8 cellular contexts compared by ENCODE assay signal in the genomic region with DNA sequence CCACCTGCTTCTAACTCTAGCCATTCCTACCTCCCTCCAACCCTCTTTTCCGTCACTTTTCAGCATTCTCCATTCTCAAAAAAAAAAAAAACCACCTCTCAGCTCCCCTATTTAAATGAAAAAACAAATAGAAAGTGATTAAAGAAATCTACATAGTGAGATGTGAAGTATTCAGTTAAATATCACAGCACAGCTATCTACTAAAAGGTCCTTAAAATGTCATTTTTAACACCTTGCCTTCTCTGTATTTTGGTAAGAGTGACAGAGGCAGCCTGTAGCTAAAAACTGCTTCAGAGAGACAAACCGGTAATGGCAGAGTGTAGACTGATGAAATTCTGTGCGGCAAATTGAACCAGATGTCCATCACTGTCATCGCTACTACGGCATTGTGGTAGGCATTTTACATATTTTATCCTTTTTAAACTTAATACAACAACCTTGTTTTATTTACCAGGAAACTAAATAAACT. TPM values are rescaled to one million over a fixed set of nuclear protein-coding genes. Genes with fewer than 3 reads are reported as not detected.
DNase-seq lines count a peak whose midpoint lies in the region; ATAC-seq and TF ChIP-seq lines count a peak whose summit lies in the region.

No MANE protein-coding gene starts in this region.

- H3K4me1 Mint-ChIP-seq in Caco-2 (ENCODE audit: low read depth, unreplicated experiment) = peaks cover 16% of the 10 kb centered on the region
- peaks cover 26% of the 10 kb centered on the region for H3K4me1 Mint-ChIP-seq in central memory CD8-positive, alpha-beta T cell

- CTCF ChIA-PET in Caco-2 (lab: Charles Lee) = interaction anchor here (0.6 to 2.6 kb wide), 12 partner anchors 8 to 145 kb away, joined by 4 to 31 read pairs (median 5); partner anchors contain the start of genes C11orf52 and PPP2R1B

- peak overlapping the region; percentile 53 for H3K27ac Mint-ChIP-seq in Caco-2 (ENCODE audit: unreplicated experiment)
- H3K27ac Mint-ChIP-seq in central memory CD8-positive, alpha-beta T cell (ENCODE audit: low read depth) = peak overlapping the region; percentile 96

- peak overlapping the region; percentile 94 for H3K4me3 ChIP-seq in Caco-2 (ENCODE audit: low read depth, low read length)
- H3K4me3 ChIP-seq in MG63 = peak overlapping the region; percentile 97
- peak overlapping the region; percentile 75 for H3K4me3 ChIP-seq in mononuclear cell (ENCODE audit: low read length)

- BruUV-seq in Caco-2 (replicated peaks; lab: Mats Ljungman, UMichigan) = TSS peak; percentile 49

- TF ChIP-seq POLR2A in GM18505 (IDR thresholded peaks at IDR 0.05; ENCODE audit: borderline replicate concordance, extremely low read depth, insufficient read depth, insufficient read length) = no peak

- no peak for ATAC-seq in central memory CD8-positive, alpha-beta T cell (replicated peaks; ENCODE audit: extremely low read depth, poor library complexity, severe bottlenecking)
- no peak for ATAC-seq in GM18505 (IDR thresholded peaks at IDR 0.05; ENCODE audit: unreplicated experiment)
- ATAC-seq in GM19397 (IDR thresholded peaks at IDR 0.05; ENCODE audit: unreplicated experiment) = no peak

- peaks cover 32% of the 10 kb centered on the region for H3K36me3 Mint-ChIP-seq in Caco-2 (ENCODE audit: insufficient read depth, unreplicated experiment)
- peaks cover 26% of the 10 kb centered on the region for H3K36me3 Mint-ChIP-seq in central memory CD8-positive, alpha-beta T cell (ENCODE audit: insufficient read depth)

- H3K4me1 ChIP-seq in Caco-2 (0 out of 2 replicates have a peak, but pooled peaks cover 3% of the 10 kb centered on the region), mononuclear cell (ENCODE audit: insufficient read depth, low read length) (peaks cover 19% of the 10 kb centered on the region)

- H3K9me3 ChIP-seq in Caco-2 (no peaks in the 10 kb centered on the region), MG63 (no peaks in the 10 kb centered on the region), mononuclear cell (ENCODE audit: low read depth, low read length) (no peaks in the 10 kb centered on the region)

- H3K4me3 Mint-ChIP-seq in Caco-2 (ENCODE audit: unreplicated experiment) = peak overlapping the region; percentile 91
- H3K4me3 Mint-ChIP-seq in central memory CD8-positive, alpha-beta T cell = peak overlapping the region; percentile 82

- no peaks in the 10 kb centered on the region for H3K36me3 ChIP-seq in Caco-2 (ENCODE audit: control insufficient read depth, insufficient read depth, low read length)
- peaks cover 13% of the 10 kb centered on the region for H3K36me3 ChIP-seq in MG63

- intact Hi-C loops in Caco-2 (cut with micrococcal nuclease; ENCODE audit: unreplicated experiment) = loop anchor here (1.0 to 2.0 kb wide), 3 partner anchors 8 to 55 kb away; partner anchors contain the start of genes C11orf52, CFAP68 and FDXACB1
- intact Hi-C loops in posterior vena cava (cut with DNase I) = loop anchor here in 1 of 2 donors (10.0 kb wide), 2 partner anchors 63 to 103 kb away; partner anchors contain the start of gene DIXDC1

- H3K9me3 Mint-ChIP-seq in Caco-2 (ENCODE audit: unreplicated experiment) = no peaks in the 10 kb centered on the region
- no peaks in the 10 kb centered on the region for H3K9me3 Mint-ChIP-seq in central memory CD8-positive, alpha-beta T cell

- TF ChIP-seq CTCF in Caco-2 (IDR thresholded peaks at IDR 0.05; ENCODE audit: insufficient read depth in 1 of 2, low read depth in 1 of 2, low read length in 1 of 2, severe bottlenecking in 1 of 2, unreplicated experiment in 1 of 2) = no peak

- DNase-seq in Caco-2 (no peak), MG63 (no peak), NCI-H128 (lab: John Stamatoyannopoulos, UW; ENCODE audit: unreplicated experiment) (no peak), posterior vena cava (ENCODE audit: low spot score) (no peak)
- DNase-seq in central memory CD8-positive, alpha-beta T cell (ENCODE audit: low spot score in 2 of 2) = no peak

- POLR2A ChIA-PET in Caco-2 (lab: Charles Lee) = interaction anchor here (1.6 to 2.2 kb wide), 3 partner anchors 47 to 105 kb away, joined by 7 to 13 read pairs (median 9); partner anchors contain the start of genes C11orf52 and PPP2R1B

- H3K27me3 Mint-ChIP-seq in Caco-2 (ENCODE audit: insufficient read depth, unreplicated experiment) = no peaks in the 10 kb centered on the region
- no peaks in the 10 kb centered on the region for H3K27me3 Mint-ChIP-seq in central memory CD8-positive, alpha-beta T cell

- no peaks in the 10 kb centered on the region for H3K27me3 ChIP-seq in Caco-2 (replicated peaks; ENCODE audit: control insufficient read depth, insufficient read depth, low read length)
- H3K27me3 ChIP-seq in MG63 = no peaks in the 10 kb centered on the region
- H3K27me3 ChIP-seq in mononuclear cell (ENCODE audit: insufficient read depth, low read length) = no peaks in the 10 kb centered on the region

RNA-seq across cellular contexts. Expression of gene ALG9, which starts 0.3 kb away (rescaled TPM):
- total RNA-seq in Caco-2 (2022) (55.3 and 57.4 TPM in 2 replicates), mononuclear cell (23.7 TPM), posterior vena cava (10 to 100 TPM; 21.8 to 23.8 TPM)
- 16.4 and 23.6 TPM in 2 replicates for total RNA-seq in MG63 (2014; rRNA removed; shearing (Covaris generic); ENCODE audit: low replicate concordance)

RNA-seq across cellular contexts. Expression of gene FDXACB1, which starts 7.2 kb away (rescaled TPM):
- 4.3 and 4.7 TPM in 2 replicates for total RNA-seq in Caco-2 (2022)
- 2.3 and 2.5 TPM in 2 replicates for total RNA-seq in MG63 (2014; rRNA removed; shearing (Covaris generic); ENCODE audit: low replicate concordance)
- 2.0 TPM for total RNA-seq in mononuclear cell
- total RNA-seq in posterior vena cava = 1 to 10 TPM; 1.3 to 1.8 TPM

RNA-seq across cellular contexts. Expression of gene CFAP68, which starts 7.6 kb away (rescaled TPM):
- 69.8 and 71.4 TPM in 2 replicates for total RNA-seq in Caco-2 (2022)
- total RNA-seq in MG63 (2014; rRNA removed; shearing (Covaris generic); ENCODE audit: low replicate concordance) = 11.3 and 27.4 TPM in 2 replicates
- 13.2 TPM for total RNA-seq in mononuclear cell
- 1 to 10 TPM; 9.0 to 9.2 TPM for total RNA-seq in posterior vena cava

RNA-seq across cellular contexts. Expression of gene CRYAB, which starts 39.8 kb away (rescaled TPM):
- total RNA-seq in Caco-2 (2022) = 1.1 and 1.9 TPM in 2 replicates
- total RNA-seq in MG63 (2014; rRNA removed; shearing (Covaris generic); ENCODE audit: low replicate concordance) = 0.67 and 15.7 TPM in 2 replicates
- total RNA-seq in mononuclear cell = not detected
- total RNA-seq in posterior vena cava = 100 to 1,000 TPM; 527 to 713 TPM

RNA-seq across cellular contexts. Expression of gene HSPB2, which starts 40.8 kb away (rescaled TPM):
- not detected in 2 replicates for total RNA-seq in Caco-2 (2022)
- total RNA-seq in MG63 (2014; rRNA removed; shearing (Covaris generic); ENCODE audit: low replicate concordance) = 3.8 TPM in 1 of 2 replicates, not detected in the other
- not detected for total RNA-seq in mononuclear cell
- 10 to 100 TPM; 11.6 to 16.5 TPM for total RNA-seq in posterior vena cava
